ENCODE assay signal across 1 cellular context in the genomic region with DNA sequence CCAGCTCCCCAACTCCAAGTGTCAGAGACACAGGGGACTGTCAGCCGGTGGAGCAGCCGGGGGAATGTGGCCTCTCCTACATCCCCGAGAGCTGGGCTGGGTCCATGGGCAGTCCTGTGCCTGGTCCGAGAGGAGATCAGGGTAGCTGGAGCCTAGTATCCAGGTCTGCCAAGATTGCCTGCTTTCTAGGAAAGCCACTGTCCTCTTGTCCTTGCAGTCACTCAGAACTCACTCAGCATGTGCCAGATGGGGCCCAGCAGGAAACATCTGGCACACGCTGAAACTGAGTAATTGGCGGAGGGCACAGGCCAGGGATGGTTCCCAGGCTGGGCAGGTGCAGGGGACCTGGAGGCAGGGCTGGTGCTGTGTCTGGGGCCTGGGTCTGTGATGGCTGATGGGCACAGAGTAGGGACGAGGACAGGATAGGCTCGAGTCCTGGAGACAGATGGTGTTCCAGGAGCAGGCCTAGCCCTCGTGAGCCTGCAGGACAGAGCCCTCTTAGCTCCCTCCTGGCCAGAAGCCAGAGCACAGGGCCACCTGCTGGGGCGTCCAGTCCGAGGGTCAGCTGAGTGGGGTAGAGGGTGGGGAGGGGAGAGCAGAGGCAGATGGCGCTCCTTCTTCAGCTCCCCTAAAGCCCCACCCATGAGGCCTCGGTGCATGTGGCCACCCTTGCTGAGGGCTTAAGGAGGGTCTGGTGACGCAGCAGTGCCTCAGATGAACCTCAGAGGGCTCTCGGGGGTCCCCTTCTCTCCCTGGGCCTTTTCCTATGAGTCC.
A peak's percentile ranks its signal among the peaks of the same experiment; 100 is the strongest.
TF ChIP-seq lines count a peak whose summit lies in the region.

No MANE protein-coding gene starts in this region.

TF ChIP-seq in HepG2, 621 proteins besides CTCF, POLR2A, EP300 and RAD21 (continued from another document and continues in another):
- TF ChIP-seq, protein P1, sequence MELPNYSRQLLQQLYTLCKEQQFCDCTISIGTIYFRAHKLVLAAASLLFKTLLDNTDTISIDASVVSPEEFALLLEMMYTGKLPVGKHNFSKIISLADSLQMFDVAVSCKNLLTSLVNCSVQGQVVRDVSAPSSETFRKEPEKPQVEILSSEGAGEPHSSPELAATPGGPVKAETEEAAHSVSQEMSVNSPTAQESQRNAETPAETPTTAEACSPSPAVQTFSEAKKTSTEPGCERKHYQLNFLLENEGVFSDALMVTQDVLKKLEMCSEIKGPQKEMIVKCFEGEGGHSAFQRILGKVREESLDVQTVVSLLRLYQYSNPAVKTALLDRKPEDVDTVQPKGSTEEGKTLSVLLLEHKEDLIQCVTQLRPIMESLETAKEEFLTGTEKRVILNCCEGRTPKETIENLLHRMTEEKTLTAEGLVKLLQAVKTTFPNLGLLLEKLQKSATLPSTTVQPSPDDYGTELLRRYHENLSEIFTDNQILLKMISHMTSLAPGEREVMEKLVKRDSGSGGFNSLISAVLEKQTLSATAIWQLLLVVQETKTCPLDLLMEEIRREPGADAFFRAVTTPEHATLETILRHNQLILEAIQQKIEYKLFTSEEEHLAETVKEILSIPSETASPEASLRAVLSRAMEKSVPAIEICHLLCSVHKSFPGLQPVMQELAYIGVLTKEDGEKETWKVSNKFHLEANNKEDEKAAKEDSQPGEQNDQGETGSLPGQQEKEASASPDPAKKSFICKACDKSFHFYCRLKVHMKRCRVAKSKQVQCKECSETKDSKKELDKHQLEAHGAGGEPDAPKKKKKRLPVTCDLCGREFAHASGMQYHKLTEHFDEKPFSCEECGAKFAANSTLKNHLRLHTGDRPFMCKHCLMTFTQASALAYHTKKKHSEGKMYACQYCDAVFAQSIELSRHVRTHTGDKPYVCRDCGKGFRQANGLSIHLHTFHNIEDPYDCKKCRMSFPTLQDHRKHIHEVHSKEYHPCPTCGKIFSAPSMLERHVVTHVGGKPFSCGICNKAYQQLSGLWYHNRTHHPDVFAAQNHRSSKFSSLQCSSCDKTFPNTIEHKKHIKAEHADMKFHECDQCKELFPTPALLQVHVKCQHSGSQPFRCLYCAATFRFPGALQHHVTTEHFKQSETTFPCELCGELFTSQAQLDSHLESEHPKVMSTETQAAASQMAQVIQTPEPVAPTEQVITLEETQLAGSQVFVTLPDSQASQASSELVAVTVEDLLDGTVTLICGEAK (IDR thresholded peaks at IDR 0.05): no peak
- TF ChIP-seq, protein P1 (CRISPR knock-in tag; IDR thresholded peaks at IDR 0.05): peak; percentile 40; the same call in 1 of the 2 replicates
- TF ChIP-seq ZSCAN22 (CRISPR knock-in tag; IDR thresholded peaks at IDR 0.05) (peak; percentile 69; the same call in 1 of the 2 replicates), ZSCAN12 (CRISPR knock-in tag; IDR thresholded peaks at IDR 0.05) (no peak), ZNF672 (CRISPR knock-in tag; IDR thresholded peaks at IDR 0.05) (no peak), HOXD1 (CRISPR knock-in tag; IDR thresholded peaks at IDR 0.05) (no peak), ZNF337 (CRISPR knock-in tag; IDR thresholded peaks at IDR 0.05; ENCODE audit: borderline replicate concordance, low read depth) (0 out of 2 replicates have a peak, but pooled peaks have one; percentile 58), ZNF343 (CRISPR knock-in tag; IDR thresholded peaks at IDR 0.05) (peak; percentile 75), PLSCR1 (CRISPR knock-in tag; IDR thresholded peaks at IDR 0.05; ENCODE audit: borderline replicate concordance) (no peak), GABPB1 (CRISPR knock-in tag; IDR thresholded peaks at IDR 0.05) (peak; percentile 25; the same call in 1 of the 2 replicates), KDM5B (CRISPR knock-in tag; IDR thresholded peaks at IDR 0.05; ENCODE audit: borderline replicate concordance) (peak; percentile 63; the same call in 1 of the 2 replicates), ZNF530 (CRISPR knock-in tag; IDR thresholded peaks at IDR 0.05; ENCODE audit: low read depth) (no peak), ZBTB43 (CRISPR knock-in tag; conservative IDR thresholded peaks at IDR 0.05) (no peak; the same call in 1 of the 2 replicates), ZNF510 (CRISPR knock-in tag; IDR thresholded peaks at IDR 0.05; ENCODE audit: low read depth) (peak; percentile 92; the same call in 1 of the 2 replicates), ZNF121 (CRISPR knock-in tag; IDR thresholded peaks at IDR 0.05) (no peak; the same call in 1 of the 2 replicates), ZNF747 (CRISPR knock-in tag; IDR thresholded peaks at IDR 0.05; ENCODE audit: borderline replicate concordance) (0 out of 2 replicates have a peak, but pooled peaks have one; percentile 67), ZBTB34 (CRISPR knock-in tag; IDR thresholded peaks at IDR 0.05) (0 out of 2 replicates have a peak, but pooled peaks have one; percentile 25), SMARCC2 (IDR thresholded peaks at IDR 0.05) (no peak), HOXA9 (CRISPR knock-in tag; IDR thresholded peaks at IDR 0.05; ENCODE audit: borderline replicate concordance) (no peak), SETDB1 (CRISPR knock-in tag; IDR thresholded peaks at IDR 0.05; ENCODE audit: borderline replicate concordance) (no peak), ZNF709 (CRISPR knock-in tag; IDR thresholded peaks at IDR 0.05) (no peak), BCL6 (CRISPR knock-in tag; IDR thresholded peaks at IDR 0.05) (peak; percentile 95), ZNF292 (CRISPR knock-in tag; IDR thresholded peaks at IDR 0.05; ENCODE audit: borderline replicate concordance, low read depth) (peak; percentile 72; the same call in 1 of the 2 replicates), ZBTB42 (CRISPR knock-in tag; IDR thresholded peaks at IDR 0.05) (peak; percentile 95), SMAD1 (CRISPR knock-in tag; IDR thresholded peaks at IDR 0.05; ENCODE audit: borderline replicate concordance, low read depth) (no peak), ZNF567 (CRISPR knock-in tag; IDR thresholded peaks at IDR 0.05; ENCODE audit: borderline replicate concordance) (no peak), NFE2L1 (CRISPR knock-in tag; IDR thresholded peaks at IDR 0.05; ENCODE audit: borderline replicate concordance) (no peak), ZNF614 (CRISPR knock-in tag; IDR thresholded peaks at IDR 0.05; ENCODE audit: borderline replicate concordance) (no peak), ZNF775 (CRISPR knock-in tag; IDR thresholded peaks at IDR 0.05; ENCODE audit: borderline replicate concordance) (no peak), ATF5 (CRISPR knock-in tag; IDR thresholded peaks at IDR 0.05; ENCODE audit: low read depth) (0 out of 2 replicates have a peak, but pooled peaks have one; percentile 62), ZNF225 (CRISPR knock-in tag; IDR thresholded peaks at IDR 0.05) (peak; percentile 40; the same call in 1 of the 2 replicates), CENPT (CRISPR knock-in tag; IDR thresholded peaks at IDR 0.05; ENCODE audit: low read depth) (no peak), MAFF (IDR thresholded peaks at IDR 0.05; ENCODE audit: low read depth, low read length) (no peak)
- TF ChIP-seq, protein P2, sequence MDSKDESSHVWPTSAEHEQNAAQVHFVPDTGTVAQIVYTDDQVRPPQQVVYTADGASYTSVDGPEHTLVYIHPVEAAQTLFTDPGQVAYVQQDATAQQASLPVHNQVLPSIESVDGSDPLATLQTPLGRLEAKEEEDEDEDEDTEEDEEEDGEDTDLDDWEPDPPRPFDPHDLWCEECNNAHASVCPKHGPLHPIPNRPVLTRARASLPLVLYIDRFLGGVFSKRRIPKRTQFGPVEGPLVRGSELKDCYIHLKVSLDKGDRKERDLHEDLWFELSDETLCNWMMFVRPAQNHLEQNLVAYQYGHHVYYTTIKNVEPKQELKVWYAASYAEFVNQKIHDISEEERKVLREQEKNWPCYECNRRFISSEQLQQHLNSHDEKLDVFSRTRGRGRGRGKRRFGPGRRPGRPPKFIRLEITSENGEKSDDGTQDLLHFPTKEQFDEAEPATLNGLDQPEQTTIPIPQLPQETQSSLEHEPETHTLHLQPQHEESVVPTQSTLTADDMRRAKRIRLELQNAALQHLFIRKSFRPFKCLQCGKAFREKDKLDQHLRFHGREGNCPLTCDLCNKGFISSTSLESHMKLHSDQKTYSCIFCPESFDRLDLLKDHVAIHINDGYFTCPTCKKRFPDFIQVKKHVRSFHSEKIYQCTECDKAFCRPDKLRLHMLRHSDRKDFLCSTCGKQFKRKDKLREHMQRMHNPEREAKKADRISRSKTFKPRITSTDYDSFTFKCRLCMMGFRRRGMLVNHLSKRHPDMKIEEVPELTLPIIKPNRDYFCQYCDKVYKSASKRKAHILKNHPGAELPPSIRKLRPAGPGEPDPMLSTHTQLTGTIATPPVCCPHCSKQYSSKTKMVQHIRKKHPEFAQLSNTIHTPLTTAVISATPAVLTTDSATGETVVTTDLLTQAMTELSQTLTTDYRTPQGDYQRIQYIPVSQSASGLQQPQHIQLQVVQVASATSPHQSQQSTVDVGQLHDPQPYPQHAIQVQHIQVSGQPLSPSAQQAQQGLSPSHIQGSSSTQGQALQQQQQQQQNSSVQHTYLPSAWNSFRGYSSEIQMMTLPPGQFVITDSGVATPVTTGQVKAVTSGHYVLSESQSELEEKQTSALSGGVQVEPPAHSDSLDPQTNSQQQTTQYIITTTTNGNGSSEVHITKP (CRISPR knock-in tag; IDR thresholded peaks at IDR 0.05; ENCODE audit: low read depth): no peak
- TF ChIP-seq, protein P3, sequence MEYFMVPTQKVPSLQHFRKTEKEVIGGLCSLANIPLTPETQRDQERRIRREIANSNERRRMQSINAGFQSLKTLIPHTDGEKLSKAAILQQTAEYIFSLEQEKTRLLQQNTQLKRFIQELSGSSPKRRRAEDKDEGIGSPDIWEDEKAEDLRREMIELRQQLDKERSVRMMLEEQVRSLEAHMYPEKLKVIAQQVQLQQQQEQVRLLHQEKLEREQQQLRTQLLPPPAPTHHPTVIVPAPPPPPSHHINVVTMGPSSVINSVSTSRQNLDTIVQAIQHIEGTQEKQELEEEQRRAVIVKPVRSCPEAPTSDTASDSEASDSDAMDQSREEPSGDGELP (IDR thresholded peaks at IDR 0.05; ENCODE audit: borderline replicate concordance, low read depth): peak; percentile 42; the same call in 1 of the 2 replicates
- TF ChIP-seq, protein P4, sequence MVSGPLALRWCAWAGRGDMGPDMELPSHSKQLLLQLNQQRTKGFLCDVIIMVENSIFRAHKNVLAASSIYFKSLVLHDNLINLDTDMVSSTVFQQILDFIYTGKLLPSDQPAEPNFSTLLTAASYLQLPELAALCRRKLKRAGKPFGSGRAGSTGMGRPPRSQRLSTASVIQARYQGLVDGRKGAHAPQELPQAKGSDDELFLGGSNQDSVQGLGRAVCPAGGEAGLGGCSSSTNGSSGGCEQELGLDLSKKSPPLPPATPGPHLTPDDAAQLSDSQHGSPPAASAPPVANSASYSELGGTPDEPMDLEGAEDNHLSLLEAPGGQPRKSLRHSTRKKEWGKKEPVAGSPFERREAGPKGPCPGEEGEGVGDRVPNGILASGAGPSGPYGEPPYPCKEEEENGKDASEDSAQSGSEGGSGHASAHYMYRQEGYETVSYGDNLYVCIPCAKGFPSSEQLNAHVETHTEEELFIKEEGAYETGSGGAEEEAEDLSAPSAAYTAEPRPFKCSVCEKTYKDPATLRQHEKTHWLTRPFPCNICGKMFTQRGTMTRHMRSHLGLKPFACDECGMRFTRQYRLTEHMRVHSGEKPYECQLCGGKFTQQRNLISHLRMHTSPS (CRISPR knock-in tag; IDR thresholded peaks at IDR 0.05; ENCODE audit: low read depth): no peak
